Comparison of ENCODE assay signal across 11 cellular contexts in genomic region chr3:11499144-11499543, GRCh38.
DNase-seq lines count a peak whose midpoint lies in the region; ATAC-seq, FAIRE-seq and TF ChIP-seq lines count a peak whose summit lies in the region.
"Had no signal": no experiment of that assay in that cellular context is flagged by ENCODE, and none has a peak within 500 bp of the region (broad histone marks: within the 10 kb centered on the region; RNA-seq: fewer than 3 reads in every experiment).

No MANE protein-coding gene starts in this region.

- no peaks in the 10 kb centered on the region for H3K27me3 ChIP-seq in right cardiac atrium (ENCODE audit: control insufficient read depth, insufficient read depth)
- H3K27me3 ChIP-seq in brain microvascular endothelial cell (replicated peaks), result no peaks in the 10 kb centered on the region
- H3K27me3 ChIP-seq in HepG2 (ENCODE audit: control insufficient read depth in 1 of 2, insufficient read depth in 2 of 2, low read length in 2 of 2), result no peaks in the 10 kb centered on the region
- no peaks in the 10 kb centered on the region for H3K27me3 ChIP-seq in Caco-2 (replicated peaks; ENCODE audit: control insufficient read depth, insufficient read depth, low read length)

- no peak for TF ChIP-seq RAD21 in HepG2 (CRISPR knock-in tag; IDR thresholded peaks at IDR 0.05)

- H2AFZ ChIP-seq in HepG2 (ENCODE audit: low read length), result no peak overlapping the region

- no peaks in the 10 kb centered on the region for H4K20me1 ChIP-seq in HepG2 (ENCODE audit: insufficient read depth, low read length)

- H3K4me1 Mint-ChIP-seq in Caco-2 (ENCODE audit: low read depth, unreplicated experiment), result peaks cover 8% of the 10 kb centered on the region
- H3K4me1 Mint-ChIP-seq: activated naive CD4-positive, alpha-beta T cell treated with anti-CD3 and anti-CD28 coated beads, Interleukin-2, amount 10 ng/mL, durations not matched to agents 7 days and 5 days had no signal

- no peak for DNase-seq in left ventricle myocardium superior
- DNase-seq in right cardiac atrium, result no peak
- peak; percentile 83 for DNase-seq in brain microvascular endothelial cell
- peak; percentile 15 for DNase-seq in HepG2 (ENCODE audit: low spot score)
- no peak for DNase-seq in Caco-2
- DNase-seq: activated naive CD4-positive, alpha-beta T cell treated with anti-CD3 and anti-CD28 coated beads, Interleukin-2, amount 10 ng/mL, durations not matched to agents 7 days and 5 days had no signal

- no peaks in the 10 kb centered on the region for H3K79me2 ChIP-seq in HepG2 (ENCODE audit: insufficient read depth, low read length)

- ATAC-seq in left ventricle myocardium superior (peak; percentile 32), right cardiac atrium (no peak), HepG2 (peak; percentile 38; the same call in 2 of the 3 replicates), GM21786 (IDR thresholded peaks at IDR 0.05; ENCODE audit: unreplicated experiment) (no peak), GM19035 (IDR thresholded peaks at IDR 0.05; ENCODE audit: unreplicated experiment) (no peak), GM21619 (IDR thresholded peaks at IDR 0.05; ENCODE audit: unreplicated experiment) (no peak)
- ATAC-seq: activated CD4-positive, CD25-positive, alpha-beta regulatory T cell treated with anti-CD3 and anti-CD28 coated beads, Interleukin-2, amount 50 U/mL, for 24 hours; GM12878 had no signal

- H3K27ac Mint-ChIP-seq in Caco-2 (ENCODE audit: unreplicated experiment), result no peak overlapping the region
- H3K27ac Mint-ChIP-seq: activated naive CD4-positive, alpha-beta T cell treated with anti-CD3 and anti-CD28 coated beads, Interleukin-2, amount 10 ng/mL, durations not matched to agents 7 days and 5 days had no signal

- peak; percentile 4 for FAIRE-seq in HepG2 (lab: Jason Lieb, UNC)
- FAIRE-seq: GM12878 had no signal

- H3K4me1 ChIP-seq in right cardiac atrium (ENCODE audit: control insufficient read depth, insufficient read depth, low read length) (peaks cover 8% of the 10 kb centered on the region), HepG2 (ENCODE audit: insufficient read depth, low read length) (peaks cover 13% of the 10 kb centered on the region), Caco-2 (no peaks in the 10 kb centered on the region)

- no peak for TF ChIP-seq CTCF in brain microvascular endothelial cell (IDR thresholded peaks at IDR 0.05; ENCODE audit: low read depth, low read length, missing control alignments)
- no peak for TF ChIP-seq CTCF in HepG2 (CRISPR knock-in tag; IDR thresholded peaks at IDR 0.05)
- TF ChIP-seq CTCF in Caco-2 (IDR thresholded peaks at IDR 0.05; ENCODE audit: insufficient read depth in 1 of 2, low read depth in 1 of 2, low read length in 1 of 2, severe bottlenecking in 1 of 2, unreplicated experiment in 1 of 2), result no peak

- H3K4me3 ChIP-seq in right cardiac atrium (ENCODE audit: low read length) (no peak overlapping the region), brain microvascular endothelial cell (ENCODE audit: low read depth, low read length) (no peak overlapping the region), HepG2 (replicated peaks in 1 of 3; ENCODE audit: insufficient read depth in 1 of 3, low read depth in 2 of 3, low read length in 3 of 3) (no peak overlapping the region), Caco-2 (ENCODE audit: low read depth, low read length) (no peak overlapping the region)
- H3K4me3 ChIP-seq: GM12878 had no signal

- H3K9me3 ChIP-seq in right cardiac atrium (ENCODE audit: control insufficient read depth, low read length) (no peaks in the 10 kb centered on the region), HepG2 (ENCODE audit: low read length) (no peaks in the 10 kb centered on the region), Caco-2 (no peaks in the 10 kb centered on the region)

- no peak overlapping the region for H3K4me3 Mint-ChIP-seq in Caco-2 (ENCODE audit: unreplicated experiment)
- H3K4me3 Mint-ChIP-seq: activated naive CD4-positive, alpha-beta T cell treated with anti-CD3 and anti-CD28 coated beads, Interleukin-2, amount 10 ng/mL, durations not matched to agents 7 days and 5 days had no signal

- H3K36me3 ChIP-seq in brain microvascular endothelial cell (replicated peaks) (no peaks in the 10 kb centered on the region), HepG2 (replicated peaks in 1 of 2; ENCODE audit: control insufficient read depth in 1 of 2, insufficient read depth in 2 of 2, low read length in 2 of 2) (no peaks in the 10 kb centered on the region), Caco-2 (ENCODE audit: control insufficient read depth, insufficient read depth, low read length) (no peaks in the 10 kb centered on the region)

- intact Hi-C loops in left ventricle myocardium superior (cut with micrococcal nuclease) (no loop called here), right cardiac atrium (cut with DNase I) (no loop called here), HepG2 (cut with micrococcal nuclease; ENCODE audit: unreplicated experiment) (no loop called here), Caco-2 (cut with micrococcal nuclease; ENCODE audit: unreplicated experiment) (no loop called here)

- POLR2A ChIA-PET in HepG2 (lab: Yijun Ruan, JAX) (no interaction called here), Caco-2 (lab: Charles Lee) (no interaction called here)

- H3K27me3 Mint-ChIP-seq in Caco-2 (ENCODE audit: insufficient read depth, unreplicated experiment), result no peaks in the 10 kb centered on the region
- H3K27me3 Mint-ChIP-seq: activated naive CD4-positive, alpha-beta T cell treated with anti-CD3 and anti-CD28 coated beads, Interleukin-2, amount 10 ng/mL, durations not matched to agents 7 days and 5 days had no signal

- in situ Hi-C loops in brain microvascular endothelial cell (cut with HindIII; ENCODE audit: low pct_ligation_motif_present, low sequenced_read_pairs) (no loop called here), HepG2 (cut with HindIII; ENCODE audit: extremely low pct_ligation_motif_present, low pct_unique_long_range_greater_than_20kb) (no loop called here)

- H3K9me3 Mint-ChIP-seq in Caco-2 (ENCODE audit: unreplicated experiment), result peaks cover 3% of the 10 kb centered on the region

- no peak for TF ChIP-seq POLR2A in HepG2 (IDR thresholded peaks at IDR 0.05; ENCODE audit: insufficient read depth in 1 of 2, low read depth in 2 of 2, low read length in 2 of 2)

- TF ChIP-seq EP300 in HepG2 (IDR thresholded peaks at IDR 0.05; ENCODE audit: low read depth in 2 of 2, low read length in 2 of 2) (no peak), HepG2 (CRISPR knock-in tag; IDR thresholded peaks at IDR 0.05; ENCODE audit: borderline replicate concordance) (no peak)

- H3K9ac ChIP-seq in HepG2 (ENCODE audit: insufficient read depth, low read depth, low read length), result no peak overlapping the region

- H3K27ac ChIP-seq in right cardiac atrium (ENCODE audit: low read length) (no peak overlapping the region), brain microvascular endothelial cell (peak overlapping the region; percentile 72), HepG2 (ENCODE audit: extremely low read length, insufficient read depth, low read length) (peak overlapping the region; percentile 34)

- BruUV-seq in HepG2 (replicated peaks; lab: Mats Ljungman, UMichigan) (no TSS peak), Caco-2 (replicated peaks; lab: Mats Ljungman, UMichigan) (no TSS peak)

- WGBS in right cardiac atrium, result 86% methylated on average over 6 of the region's 6 CpGs
- 91% methylated on average over 6 of the region's 6 CpGs for WGBS in HepG2 (ENCODE audit: low lambda C conversion rate)

- H3K4me2 ChIP-seq in HepG2 (ENCODE audit: low read depth, low read length), result no peak overlapping the region

- no peaks in the 10 kb centered on the region for H3K36me3 Mint-ChIP-seq in Caco-2 (ENCODE audit: insufficient read depth, unreplicated experiment)

- CTCF ChIA-PET in HepG2 (lab: Yijun Ruan, JAX; ENCODE audit: low intra/inter-chr PET ratio, low total read pairs), result no interaction called here
- CTCF ChIA-PET in Caco-2 (lab: Charles Lee), result no interaction called here

TF ChIP-seq in HepG2, 621 proteins besides CTCF, POLR2A, EP300 and RAD21:
- no peak for TF ChIP-seq NFATC3 (CRISPR knock-in tag; IDR thresholded peaks at IDR 0.05)

Comparison
In these comparisons a context has a peak if more than half of its experiments do, and no peak if none do; other contexts are left out.
1. ATAC-seq: peak in left ventricle myocardium superior (single experiment) and HepG2 (single experiment); none in right cardiac atrium (0 of 2), GM21786 (single experiment), GM19035 (single experiment) and GM21619 (single experiment).
2. DNase-seq: peak in brain microvascular endothelial cell (single experiment) and HepG2 (single experiment); none in left ventricle myocardium superior (single experiment), right cardiac atrium (0 of 3) and Caco-2 (0 of 2).